ENCODE assay signal across 9 cellular contexts in the genomic region with DNA sequence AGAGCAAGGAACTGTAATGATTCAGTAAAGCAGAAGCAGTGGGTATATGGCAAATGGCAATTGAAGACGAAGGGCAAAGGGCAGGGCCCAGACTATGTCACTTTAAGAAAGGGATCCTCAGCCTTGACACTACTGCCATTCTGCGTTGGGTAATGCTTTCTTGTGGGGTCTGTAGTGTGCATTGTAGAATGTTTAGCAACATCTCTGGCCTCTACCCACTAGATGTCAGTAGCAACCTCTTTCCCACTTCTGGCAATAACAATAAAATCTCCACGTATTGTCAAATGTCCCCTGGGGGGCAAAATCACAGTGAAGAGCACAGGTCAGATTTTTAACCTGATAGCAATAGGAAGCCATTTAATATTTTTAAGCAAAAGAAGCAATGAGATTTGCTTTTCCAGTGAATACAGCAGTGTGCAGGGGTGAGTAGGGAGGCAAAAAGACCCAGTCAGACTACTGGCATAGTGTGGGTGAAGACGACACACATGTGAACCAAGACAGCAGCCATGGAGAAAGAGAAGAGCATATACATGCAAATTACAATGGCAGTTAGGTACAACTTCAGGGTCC.
DNase-seq lines count a peak whose midpoint lies in the region; ATAC-seq, FAIRE-seq and TF ChIP-seq lines count a peak whose summit lies in the region.
"Had no signal": no experiment of that assay in that cellular context is flagged by ENCODE, and none has a peak within 500 bp of the region (broad histone marks: within the 10 kb centered on the region; RNA-seq: fewer than 3 reads in every experiment).

No MANE protein-coding gene starts in this region.

- DNase-seq in DMS53 (lab: John Stamatoyannopoulos, UW) (peak; percentile 39), DMS53 treated with DMSO at 0.1 percent for 48 hours (lab: John Stamatoyannopoulos, UW; ENCODE audit: unreplicated experiment) (no peak), NCI-H2227 (lab: John Stamatoyannopoulos, UW; ENCODE audit: unreplicated experiment) (peak; percentile 60), endothelial cell of umbilical vein (ENCODE audit: low read depth, low spot score) (peak; percentile 47), pons (ENCODE audit: low spot score) (peak; percentile 77), GM19238 (ENCODE audit: insufficient read length, low spot score) (no peak)
- no peak for DNase-seq in stimulated activated CD4-positive, alpha-beta T cell treated with anti-CD3 and anti-CD28 coated beads, Interleukin-4, amount 100 ng/mL, for 24 hours
- DNase-seq: stimulated activated CD4-positive, alpha-beta T cell treated with anti-CD3 and anti-CD28 coated beads, Interleukin-1b, Interleukin-23, amount 100 ng/mL, for 48 hours had no signal

- TF ChIP-seq CTCF in endothelial cell of umbilical vein (IDR thresholded peaks at IDR 0.05; ENCODE audit: extremely low read depth in 1 of 2, insufficient read depth in 1 of 2, low read depth in 1 of 2, low read length in 2 of 2), result peak; percentile 32 to 52

- CTCF ChIA-PET in endothelial cell of umbilical vein (lab: Charles Lee), result interaction anchor here (1.3 to 4.9 kb wide), 5 partner anchors 12 to 608 kb away, joined by 3 to 30 read pairs (median 8); no protein-coding TSS in a partner anchor

- intact Hi-C loops in endothelial cell of umbilical vein (cut with micrococcal nuclease), result loop anchor here (1.0 kb wide), 2 partner anchors 164 to 196 kb away; no protein-coding TSS in a partner anchor

- H3K36me3 ChIP-seq in endothelial cell of umbilical vein (ENCODE audit: control insufficient read depth in 2 of 2, extremely low read depth in 1 of 2, insufficient read depth in 2 of 2, low read length in 2 of 2), result no peaks in the 10 kb centered on the region

- peaks cover 38% of the 10 kb centered on the region for H3K4me1 ChIP-seq in endothelial cell of umbilical vein (ENCODE audit: control insufficient read depth, extremely low read depth, insufficient read depth, low read length)

- H3K9ac ChIP-seq in endothelial cell of umbilical vein (replicated peaks; ENCODE audit: extremely low read depth, insufficient read depth, low read length), result no peak overlapping the region

- H3K27ac ChIP-seq in endothelial cell of umbilical vein (ENCODE audit: insufficient read depth, low read depth, low read length), result no peak overlapping the region

- no peaks in the 10 kb centered on the region for H3K79me2 ChIP-seq in endothelial cell of umbilical vein (ENCODE audit: control insufficient read depth, insufficient read depth, low read length)

- POLR2A ChIA-PET in endothelial cell of umbilical vein (lab: Charles Lee), result no interaction called here

- TF ChIP-seq POLR2A in endothelial cell of umbilical vein (IDR thresholded peaks at IDR 0.05; ENCODE audit: low read depth, low read length), result no peak

- H3K4me3 ChIP-seq in endothelial cell of umbilical vein (replicated peaks in 1 of 3; ENCODE audit: insufficient read depth in 1 of 3, low read depth in 1 of 3, low read length in 3 of 3), result no peak overlapping the region

- no peak overlapping the region for H2AFZ ChIP-seq in endothelial cell of umbilical vein (ENCODE audit: low read depth, low read length)

- ATAC-seq in HG02840 (IDR thresholded peaks at IDR 0.05; ENCODE audit: low FRiP score, unreplicated experiment), result no peak

- no peaks in the 10 kb centered on the region for H3K9me3 ChIP-seq in endothelial cell of umbilical vein (replicated peaks; ENCODE audit: control insufficient read depth, insufficient read depth, low read length)

- peak; percentile 73 for FAIRE-seq in endothelial cell of umbilical vein (lab: Jason Lieb, UNC)

- H3K27me3 ChIP-seq in endothelial cell of umbilical vein (ENCODE audit: control insufficient read depth in 2 of 2, insufficient read depth in 2 of 2, low read length in 2 of 2), result no peaks in the 10 kb centered on the region

- no TSS peak for BruUV-seq in endothelial cell of umbilical vein (replicated peaks; lab: Mats Ljungman, UMichigan)

- dilution Hi-C loops in endothelial cell of umbilical vein (cut with MboI; ENCODE audit: extremely low pct_ligation_motif_present, low sequenced_read_pairs), result no loop called here

- H4K20me1 ChIP-seq in endothelial cell of umbilical vein (replicated peaks; ENCODE audit: control insufficient read depth, extremely low read depth, insufficient read depth, low read length), result no peaks in the 10 kb centered on the region

- no peaks in the 10 kb centered on the region for H3K9me1 ChIP-seq in endothelial cell of umbilical vein (replicated peaks; ENCODE audit: control insufficient read depth, extremely low read depth, insufficient read depth, low read length)

- H3K4me2 ChIP-seq in endothelial cell of umbilical vein (ENCODE audit: insufficient read depth, low read length), result no peak overlapping the region

TF ChIP-seq in endothelial cell of umbilical vein, 7 proteins besides CTCF, POLR2A, EP300 and RAD21:
- TF ChIP-seq MYC (IDR thresholded peaks at IDR 0.05; ENCODE audit: low read depth, low read length) (no peak), EZH2 (IDR thresholded peaks at IDR 0.05; ENCODE audit: borderline replicate concordance, low read depth, low read length, severe bottlenecking) (no peak), JUN (IDR thresholded peaks at IDR 0.05; ENCODE audit: borderline replicate concordance, insufficient read depth, insufficient read length, low read depth) (no peak), FOS (IDR thresholded peaks at IDR 0.05; ENCODE audit: borderline replicate concordance, insufficient read depth, low read length) (no peak), GATA2 (IDR thresholded peaks at IDR 0.05; ENCODE audit: insufficient read depth, insufficient read length, low read depth, low read length) (no peak), POLR2AphosphoS5 (IDR thresholded peaks at IDR 0.05; ENCODE audit: insufficient read depth, low read depth, low read length) (no peak)
- TF ChIP-seq, protein P1, sequence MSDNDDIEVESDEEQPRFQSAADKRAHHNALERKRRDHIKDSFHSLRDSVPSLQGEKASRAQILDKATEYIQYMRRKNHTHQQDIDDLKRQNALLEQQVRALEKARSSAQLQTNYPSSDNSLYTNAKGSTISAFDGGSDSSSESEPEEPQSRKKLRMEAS (IDR thresholded peaks at IDR 0.05; ENCODE audit: insufficient read depth, insufficient read length), result no peak

Comparison
In these comparisons a context has a peak if more than half of its experiments do, and no peak if none do; other contexts are left out.
1. DNase-seq: peak in DMS53 (single experiment), NCI-H2227 (single experiment), endothelial cell of umbilical vein (single experiment) and pons (single experiment); none in DMS53 treated with DMSO at 0.1 percent for 48 hours (single experiment), stimulated activated CD4-positive, alpha-beta T cell treated with anti-CD3 and anti-CD28 coated beads, Interleukin-4, amount 100 ng/mL, for 24 hours (single experiment) and GM19238 (single experiment).